8 cellular contexts compared by ENCODE assay signal in genomic region chr19:18279266-18279515, GRCh38. TPM values are rescaled to one million over a fixed set of nuclear protein-coding genes. Genes with fewer than 3 reads are reported as not detected.
A peak's percentile ranks its signal among the peaks of the same experiment; 100 is the strongest.
DNase-seq lines count a peak whose midpoint lies in the region; FAIRE-seq and TF ChIP-seq lines count a peak whose summit lies in the region.

No MANE protein-coding gene starts in this region.

- H3K9me3 ChIP-seq in HAP-1 (no peaks in the 10 kb centered on the region), hepatocyte (ENCODE audit: low read depth) (no peaks in the 10 kb centered on the region), small intestine (ENCODE audit: control insufficient read depth, low read depth) (no peaks in the 10 kb centered on the region)

- no peak overlapping the region for H2AFZ ChIP-seq in hepatocyte

- H3K9me3 Mint-ChIP-seq in activated CD4-positive, alpha-beta memory T cell treated with anti-CD3 and anti-CD28 coated beads for 36 hours = no peaks in the 10 kb centered on the region

- H3K36me3 Mint-ChIP-seq in activated CD4-positive, alpha-beta memory T cell treated with anti-CD3 and anti-CD28 coated beads for 36 hours = peaks cover 27% of the 10 kb centered on the region

- peak overlapping the region; percentile 100 for H3K27ac ChIP-seq in hepatocyte
- H3K27ac ChIP-seq in small intestine (ENCODE audit: low read depth in 1 of 2, low read length in 1 of 2) = peak overlapping the region; percentile 93 to 100

- H3K4me1 Mint-ChIP-seq in activated CD4-positive, alpha-beta memory T cell treated with anti-CD3 and anti-CD28 coated beads for 36 hours (ENCODE audit: low read depth) = peaks cover 46% of the 10 kb centered on the region

- H3K27me3 ChIP-seq in HAP-1 (ENCODE audit: low read depth) = no peaks in the 10 kb centered on the region
- H3K27me3 ChIP-seq in hepatocyte = no peaks in the 10 kb centered on the region
- H3K27me3 ChIP-seq in small intestine (ENCODE audit: control insufficient read depth in 2 of 2, insufficient read depth in 2 of 2, low read length in 2 of 2) = no peaks in the 10 kb centered on the region

- H3K27me3 Mint-ChIP-seq in activated CD4-positive, alpha-beta memory T cell treated with anti-CD3 and anti-CD28 coated beads for 36 hours = no peaks in the 10 kb centered on the region

- intact Hi-C loops in activated CD4-positive, alpha-beta memory T cell treated with anti-CD3 and anti-CD28 coated beads for 36 hours (cut with micrococcal nuclease) = loop anchor here (1.0 to 2.0 kb wide), 4 partner anchors 24 to 132 kb away; partner anchors contain the start of gene LSM4

- peaks cover 62% of the 10 kb centered on the region for H3K79me2 ChIP-seq in hepatocyte

- peak overlapping the region; percentile 92 for H3K4me3 ChIP-seq in HAP-1
- H3K4me3 ChIP-seq in hepatocyte = peak overlapping the region; percentile 97
- peak overlapping the region; percentile 46 to 98 for H3K4me3 ChIP-seq in small intestine (ENCODE audit: low read depth in 1 of 2, low read length in 2 of 2)

- CTCF ChIA-PET in activated CD4-positive, alpha-beta memory T cell treated with anti-CD3 and anti-CD28 coated beads for 36 hours (lab: Charles Lee) = interaction anchor here (0.7 to 11.5 kb wide), 31 partner anchors 10 to 568 kb away, joined by 3 to 343 read pairs (median 10); partner anchors contain the start of genes GDF15, LSM4, PGPEP1 and RAB3A

- no peak for DNase-seq in HAP-1 (ENCODE audit: low spot score in 2 of 2)
- DNase-seq in activated CD4-positive, alpha-beta memory T cell treated with anti-CD3 and anti-CD28 coated beads for 36 hours = no peak
- DNase-seq in hepatocyte (ENCODE audit: low spot score) = no peak
- DNase-seq in small intestine = no peak
- no peak for DNase-seq in SIG-M5 (lab: John Stamatoyannopoulos, UW)
- DNase-seq in AG08396 (ENCODE audit: low spot score) = no peak
- DNase-seq in NCI-H2227 treated with DMSO at 0.1 percent for 48 hours (lab: John Stamatoyannopoulos, UW) = no peak
- no peak for DNase-seq in UCSD-AML1 (lab: John Stamatoyannopoulos, UW; ENCODE audit: unreplicated experiment)

- H3K27ac Mint-ChIP-seq in activated CD4-positive, alpha-beta memory T cell treated with anti-CD3 and anti-CD28 coated beads for 36 hours = peak overlapping the region; percentile 96

- 5% methylated on average over 5 of the region's 5 CpGs for WGBS in hepatocyte (ENCODE audit: low lambda C conversion rate, missing lambda C conversion rate)
- WGBS in small intestine, 3 donors = 0 to 3% (median 1%) methylated on average over 5 of the region's 5 CpGs

- peak overlapping the region; percentile 85 for H3K4me2 ChIP-seq in hepatocyte

- in situ Hi-C loops in HAP-1 (cut with MboI; ENCODE audit: low sequenced_read_pairs) = loop anchor here (5.0 kb wide), 1 partner anchor 43 kb away; the partner anchor contains the start of gene LSM4

- FAIRE-seq in small intestine (lab: Jason Lieb, UNC) = no peak

- peaks cover 57% of the 10 kb centered on the region for H4K20me1 ChIP-seq in hepatocyte (ENCODE audit: insufficient read depth, poor library complexity, severe bottlenecking)

- H3K4me1 ChIP-seq in HAP-1 (peaks cover 15% of the 10 kb centered on the region), hepatocyte (ENCODE audit: insufficient read depth) (peaks cover 41% of the 10 kb centered on the region), small intestine (ENCODE audit: control insufficient read depth in 2 of 2, insufficient read depth in 1 of 2, low read depth in 1 of 2, low read length in 1 of 2) (peaks cover 0 to 2% of the 10 kb centered on the region in 2 donors)

- POLR2A ChIA-PET in activated CD4-positive, alpha-beta memory T cell treated with anti-CD3 and anti-CD28 coated beads for 36 hours (lab: Charles Lee) = interaction anchor here (0.6 to 8.0 kb wide), 15 partner anchors 13 to 706 kb away, joined by 3 to 416 read pairs (median 11); partner anchors contain the start of genes LSM4, PGPEP1, RAB3A and SSBP4

- H3K4me3 Mint-ChIP-seq in activated CD4-positive, alpha-beta memory T cell treated with anti-CD3 and anti-CD28 coated beads for 36 hours = peak overlapping the region; percentile 86

- H3K36me3 ChIP-seq in HAP-1 (replicated peaks) = peaks cover 14% of the 10 kb centered on the region; the same call in 1 of the 2 replicates
- no peaks in the 10 kb centered on the region for H3K36me3 ChIP-seq in hepatocyte (replicated peaks; ENCODE audit: insufficient read depth, low read depth)
- H3K36me3 ChIP-seq in small intestine (ENCODE audit: control insufficient read depth in 2 of 2, insufficient read depth in 2 of 2, low read length in 2 of 2) = peaks cover 3 to 9% of the 10 kb centered on the region in 2 donors

- no peaks in the 10 kb centered on the region for H3K9me2 ChIP-seq in hepatocyte (replicated peaks; ENCODE audit: insufficient read depth)

- no peak for TF ChIP-seq CTCF in hepatocyte (IDR thresholded peaks at IDR 0.05; ENCODE audit: poor library complexity)

RNA-seq across cellular contexts. Expression of gene JUND, which starts 2.2 kb away (rescaled TPM):
- total RNA-seq in activated CD4-positive, alpha-beta memory T cell treated with anti-CD3 and anti-CD28 coated beads for 36 hours = 100 to 1,000 TPM; 232 to 236 TPM
- 307 and 379 TPM in 2 replicates for total RNA-seq in hepatocyte
- polyA plus RNA-seq in hepatocyte = 698 and 768 TPM in 2 replicates
- polyA plus RNA-seq in small intestine = 100 to 1,000 TPM; 129 to 211 (median 159) TPM

RNA-seq across cellular contexts. Expression of gene IQCN, which starts 4.9 kb away (rescaled TPM):
- total RNA-seq in activated CD4-positive, alpha-beta memory T cell treated with anti-CD3 and anti-CD28 coated beads for 36 hours = under 1 TPM; 0.36 to 0.39 TPM
- total RNA-seq in hepatocyte = 3.7 and 3.9 TPM in 2 replicates
- 1.5 and 2.3 TPM in 2 replicates for polyA plus RNA-seq in hepatocyte
- polyA plus RNA-seq in small intestine = 10 to 100 TPM in 1 of 3 donors, 1 to 10 TPM in 2; 1.5 to 15.2 (median 5.4) TPM

RNA-seq across cellular contexts. Expression of gene LSM4, which starts 43.7 kb away (rescaled TPM):
- total RNA-seq in activated CD4-positive, alpha-beta memory T cell treated with anti-CD3 and anti-CD28 coated beads for 36 hours = 100 to 1,000 TPM; 356 to 361 TPM
- total RNA-seq in hepatocyte = 185 and 202 TPM in 2 replicates
- polyA plus RNA-seq in hepatocyte = 218 and 226 TPM in 2 replicates
- polyA plus RNA-seq in small intestine = 100 to 1,000 TPM; 166 to 269 (median 206) TPM

RNA-seq across cellular contexts. Expression of gene PDE4C, which starts 53.0 kb away (rescaled TPM):
- total RNA-seq in activated CD4-positive, alpha-beta memory T cell treated with anti-CD3 and anti-CD28 coated beads for 36 hours = not detected
- 0.43 and 0.72 TPM in 2 replicates for total RNA-seq in hepatocyte
- polyA plus RNA-seq in hepatocyte = 0.10 and 0.47 TPM in 2 replicates
- polyA plus RNA-seq in small intestine = 1 to 10 TPM in 1 of 3 donors, not detected in 2; 1.1 TPM
